In the genomic region with DNA sequence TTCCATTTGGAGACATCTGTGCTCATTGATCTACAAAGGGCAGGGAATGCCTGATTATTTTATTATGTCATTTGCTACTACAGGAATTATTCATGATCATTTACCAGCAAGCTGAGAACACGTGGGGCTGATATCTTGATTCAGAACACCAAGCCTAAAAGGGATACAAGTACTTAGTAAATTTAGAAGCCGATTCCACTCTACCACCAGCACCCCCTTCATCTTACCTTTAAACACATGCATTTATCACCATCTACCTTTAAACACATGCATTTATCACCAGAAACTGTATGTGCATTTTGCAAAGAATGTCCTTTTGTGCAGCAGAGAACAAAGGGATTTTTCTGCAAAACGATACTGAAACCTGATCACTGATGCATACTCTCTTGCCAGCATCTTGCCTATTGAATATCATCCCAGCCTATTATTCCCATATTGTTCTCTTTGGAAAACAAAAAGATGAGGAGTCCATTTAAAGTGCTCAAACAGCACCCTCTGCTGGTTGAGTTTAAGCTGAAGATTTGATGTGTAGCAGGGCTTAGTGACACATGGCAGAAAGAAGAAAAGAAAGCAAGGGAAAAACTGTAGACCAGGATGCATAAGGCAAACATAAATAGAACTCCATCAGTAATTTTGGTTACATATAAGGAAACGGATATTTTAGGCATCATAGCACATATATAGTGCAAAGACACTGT, we compare ENCODE assay signal across 8 cellular contexts.
A peak's percentile ranks its signal among the peaks of the same experiment; 100 is the strongest.
DNase-seq lines count a peak whose midpoint lies in the region; ATAC-seq and TF ChIP-seq lines count a peak whose summit lies in the region.

No MANE protein-coding gene starts in this region.

- H4K20me1 ChIP-seq in IMR-90 (ENCODE audit: insufficient read depth, low read length) = no peaks in the 10 kb centered on the region

- H3K27ac Mint-ChIP-seq in activated T-cell treated with anti-CD3 and anti-CD28 coated beads, Interleukin-2, amount 50 U/mL, for 24 hours = no peak overlapping the region
- no peak overlapping the region for H3K27ac Mint-ChIP-seq in activated naive CD8-positive, alpha-beta T cell treated with anti-CD3 and anti-CD28 coated beads for 36 hours

- no peak overlapping the region for H3K56ac ChIP-seq in IMR-90 (ENCODE audit: extremely low read depth, insufficient read depth, low read length)

- H3K9me3 Mint-ChIP-seq in activated T-cell treated with anti-CD3 and anti-CD28 coated beads, Interleukin-2, amount 50 U/mL, for 24 hours = peaks cover 14% of the 10 kb centered on the region
- peaks cover 20% of the 10 kb centered on the region for H3K9me3 Mint-ChIP-seq in activated naive CD8-positive, alpha-beta T cell treated with anti-CD3 and anti-CD28 coated beads for 36 hours

- H3K9me3 ChIP-seq in IMR-90 (ENCODE audit: control insufficient read depth, insufficient read depth, low read length) = no peaks in the 10 kb centered on the region
- H3K9me3 ChIP-seq in ovary = no peaks in the 10 kb centered on the region

- H3K36me3 Mint-ChIP-seq in activated T-cell treated with anti-CD3 and anti-CD28 coated beads, Interleukin-2, amount 50 U/mL, for 24 hours (ENCODE audit: low read depth) = peaks cover 18% of the 10 kb centered on the region
- peaks cover 18% of the 10 kb centered on the region for H3K36me3 Mint-ChIP-seq in activated naive CD8-positive, alpha-beta T cell treated with anti-CD3 and anti-CD28 coated beads for 36 hours

- TF ChIP-seq POLR2A in IMR-90 (IDR thresholded peaks at IDR 0.05; ENCODE audit: low read depth, low read length) = no peak
- no peak for TF ChIP-seq POLR2A in ovary (IDR thresholded peaks at IDR 0.05)

- H3K27ac ChIP-seq in IMR-90 (ENCODE audit: insufficient read depth, low read length) = no peak overlapping the region
- no peak overlapping the region for H3K27ac ChIP-seq in ovary

- in situ Hi-C loops in IMR-90 (cut with MboI; ENCODE audit: low sequenced_read_pairs) = loop anchor here (5.0 kb wide), 1 partner anchor 428 kb away; no protein-coding TSS in a partner anchor

- no peak for TF ChIP-seq EP300 in ovary (IDR thresholded peaks at IDR 0.05)

- H3K79me1 ChIP-seq in IMR-90 (ENCODE audit: low read depth in 1 of 2, low read length in 2 of 2) = no peaks in the 10 kb centered on the region

- intact Hi-C loops in IMR-90 (cut with micrococcal nuclease) = loop anchor here (1.0 to 5.0 kb wide), 4 partner anchors 37 to 1189 kb away; no protein-coding TSS in a partner anchor
- intact Hi-C loops in ovary (cut with DNase I) = loop anchor here in 3 of 4 donors (5.0 to 10.0 kb wide), 4 partner anchors 423 to 1188 kb away; partner anchors contain the start of gene BTG1 (in 1 of the 3)

- TF ChIP-seq CTCF in IMR-90 (conservative IDR thresholded peaks at IDR 0.05; ENCODE audit: low read depth, low read length) = peak; percentile 77
- TF ChIP-seq CTCF in ovary (IDR thresholded peaks at IDR 0.05) = peak; percentile 47 to 93 (median 90)

- H3K4me2 ChIP-seq in IMR-90 (ENCODE audit: low read depth, low read length) = no peak overlapping the region

- H3K9me1 ChIP-seq in IMR-90 (ENCODE audit: insufficient read depth, low read length) = no peaks in the 10 kb centered on the region

- H2AK5ac ChIP-seq in IMR-90 (ENCODE audit: low read depth, low read length) = no peak overlapping the region

- H3K27me3 Mint-ChIP-seq in activated T-cell treated with anti-CD3 and anti-CD28 coated beads, Interleukin-2, amount 50 U/mL, for 24 hours = no peaks in the 10 kb centered on the region
- no peaks in the 10 kb centered on the region for H3K27me3 Mint-ChIP-seq in activated naive CD8-positive, alpha-beta T cell treated with anti-CD3 and anti-CD28 coated beads for 36 hours

- no peaks in the 10 kb centered on the region for H3K36me3 ChIP-seq in IMR-90 (ENCODE audit: control insufficient read depth, insufficient read depth, low read length)
- no peaks in the 10 kb centered on the region for H3K36me3 ChIP-seq in ovary

- no peak overlapping the region for H4K5ac ChIP-seq in IMR-90 (ENCODE audit: low read depth, low read length)

- H3K4me3 ChIP-seq in IMR-90 (ENCODE audit: insufficient read depth, low read depth, low read length) (no peak overlapping the region), ovary (no peak overlapping the region)

- CTCF ChIA-PET in IMR-90 (lab: Yijun Ruan, JAX) = interaction anchor here (1.0 to 1.5 kb wide), 3 partner anchors 86 to 1189 kb away, joined by 3 to 5 read pairs (median 3); no protein-coding TSS in a partner anchor

- 40% methylated on average over 1 of the region's 4 CpGs; no CpG with 5 or more reads in 1 of the 2 experiments for WGBS in IMR-90 (ENCODE audit: extremely low coverage in 2 of 2, insufficient read length in 1 of 2), 2 experiments
- 6 to 8% (median 8%) methylated on average over 4 of the region's 4 CpGs for WGBS in ovary, 3 donors

- no peak overlapping the region for H2BK15ac ChIP-seq in IMR-90 (ENCODE audit: low read depth, low read length)

- H2BK20ac ChIP-seq in IMR-90 (ENCODE audit: low read depth, low read length) = no peak overlapping the region

- DNase-seq in activated T-cell treated with anti-CD3 and anti-CD28 coated beads for 24 hours (ENCODE audit: low read depth) = peak; percentile 44
- DNase-seq in activated T-cell treated with anti-CD3 and anti-CD28 coated beads, Interleukin-2, amount 50 U/mL, for 24 hours = no peak
- peak; percentile 86 for DNase-seq in IMR-90
- peak; percentile 36 to 57 for DNase-seq in NOMO-1 (lab: John Stamatoyannopoulos, UW; ENCODE audit: unreplicated experiment in 2 of 2)
- DNase-seq in activated naive CD8-positive, alpha-beta T cell treated with anti-CD3 and anti-CD28 coated beads for 36 hours = peak; percentile 20
- peak; percentile 86 for DNase-seq in glomerular endothelial cell (ENCODE audit: extremely low read depth, low read depth, low spot score)
- DNase-seq in ovary = peak in 4 of 5 donors; percentile 35 to 79 (median 52)

- POLR2A ChIA-PET in IMR-90 (lab: Charles Lee; ENCODE audit: unreplicated experiment) = interaction anchor here (1.0 kb wide), 1 partner anchor 424 kb away, joined by 4 read pairs; the partner anchor contains the start of gene BTG1

- no peak overlapping the region for H3K9ac ChIP-seq in IMR-90 (ENCODE audit: low read depth, low read length)

- H3K4me3 Mint-ChIP-seq in activated T-cell treated with anti-CD3 and anti-CD28 coated beads, Interleukin-2, amount 50 U/mL, for 24 hours = no peak overlapping the region
- no peak overlapping the region for H3K4me3 Mint-ChIP-seq in activated naive CD8-positive, alpha-beta T cell treated with anti-CD3 and anti-CD28 coated beads for 36 hours

- peaks cover 37% of the 10 kb centered on the region for H3K4me1 Mint-ChIP-seq in activated T-cell treated with anti-CD3 and anti-CD28 coated beads, Interleukin-2, amount 50 U/mL, for 24 hours (ENCODE audit: low read depth)
- H3K4me1 Mint-ChIP-seq in activated naive CD8-positive, alpha-beta T cell treated with anti-CD3 and anti-CD28 coated beads for 36 hours = peaks cover 17% of the 10 kb centered on the region

- peak; percentile 87 for TF ChIP-seq RAD21 in IMR-90 (IDR thresholded peaks at IDR 0.05; ENCODE audit: low read length)

- no peak overlapping the region for H3K18ac ChIP-seq in IMR-90 (ENCODE audit: low read depth, low read length)

- H3K4ac ChIP-seq in IMR-90 (ENCODE audit: low read depth, low read length) = no peak overlapping the region

- H4K8ac ChIP-seq in IMR-90 (ENCODE audit: low read depth in 2 of 2, low read length in 2 of 2) = no peak overlapping the region

- no peak overlapping the region for H2AK9ac ChIP-seq in IMR-90 (replicated peaks; ENCODE audit: low read depth, low read length, poor library complexity)

- ATAC-seq in GM21737 (IDR thresholded peaks at IDR 0.05; ENCODE audit: unreplicated experiment) (peak; percentile 91), IMR-90 (ENCODE audit: low read depth) (peak; percentile 65)

- no peak overlapping the region for H4K91ac ChIP-seq in IMR-90 (ENCODE audit: insufficient read depth, low read depth, low read length)

- dilution Hi-C loops in IMR-90 (cut with HindIII; ENCODE audit: low sequenced_read_pairs, unreplicated experiment) = no loop called here

- H3K23ac ChIP-seq in IMR-90 (ENCODE audit: low read depth, low read length) = no peak overlapping the region

- H2BK120ac ChIP-seq in IMR-90 (ENCODE audit: low read depth, low read length) = no peak overlapping the region

- no peak overlapping the region for H2BK5ac ChIP-seq in IMR-90 (ENCODE audit: low read depth, low read length, poor library complexity, severe bottlenecking)

- no peak overlapping the region for H2AFZ ChIP-seq in IMR-90 (replicated peaks; ENCODE audit: low read length, poor library complexity)

- no peaks in the 10 kb centered on the region for H3K4me1 ChIP-seq in IMR-90 (ENCODE audit: control insufficient read depth, insufficient read depth, low read length)
- peaks cover 2% of the 10 kb centered on the region for H3K4me1 ChIP-seq in ovary (ENCODE audit: insufficient read depth)

- no TSS peak for BruUV-seq in IMR-90 (replicated peaks; lab: Mats Ljungman, UMichigan)

- H3K27me3 ChIP-seq in IMR-90 (ENCODE audit: control insufficient read depth, insufficient read depth, low read length) (no peaks in the 10 kb centered on the region), ovary (no peaks in the 10 kb centered on the region)

- H3K14ac ChIP-seq in IMR-90 (replicated peaks; ENCODE audit: low read depth, low read length) = no peak overlapping the region

TF ChIP-seq in IMR-90, 13 proteins besides CTCF, POLR2A, EP300 and RAD21:
- TF ChIP-seq SMC3 (IDR thresholded peaks at IDR 0.05; ENCODE audit: low read depth, low read length) = peak; percentile 94
- no peak for TF ChIP-seq MAFK (IDR thresholded peaks at IDR 0.05; ENCODE audit: low read depth, low read length)
- no peak; the same call in 1 of the 2 replicates for TF ChIP-seq CHD1 (IDR thresholded peaks at IDR 0.05; ENCODE audit: low read depth, low read length)
